ENCODE assay signal across 19 cellular contexts in genomic region chr2:240130393-240131195, GRCh38. TPM values are rescaled to one million over a fixed set of nuclear protein-coding genes. Genes with fewer than 3 reads are reported as not detected.
A peak's percentile ranks its signal among the peaks of the same experiment; 100 is the strongest.
DNase-seq lines count a peak whose midpoint lies in the region; ATAC-seq and TF ChIP-seq lines count a peak whose summit lies in the region.
"Had no signal": no experiment of that assay in that cellular context is flagged by ENCODE, and none has a peak within 500 bp of the region (broad histone marks: within the 10 kb centered on the region; RNA-seq: fewer than 3 reads in every experiment).

No MANE protein-coding gene starts in this region.

- CTCF ChIA-PET in CD4-positive, alpha-beta T cell (lab: Charles Lee): interaction anchor here (0.9 kb wide), 1 partner anchor 13 kb away, joined by 3 read pairs; no protein-coding TSS in a partner anchor

- no peak for TF ChIP-seq CTCF in CD4-positive, alpha-beta T cell (IDR thresholded peaks at IDR 0.05)
- TF ChIP-seq CTCF in endodermal cell (conservative IDR thresholded peaks at IDR 0.05) (no peak), spleen (IDR thresholded peaks at IDR 0.05 in 8 of 11, conservative IDR thresholded peaks at IDR 0.05 in 3 of 11) (no peak)

- no peaks in the 10 kb centered on the region for H3K27me3 Mint-ChIP-seq in activated T-cell treated with anti-CD3 and anti-CD28 coated beads, Interleukin-2, amount 50 U/mL, for 4 hours (ENCODE audit: low read depth)
- H3K27me3 Mint-ChIP-seq in CD4-positive, alpha-beta T cell: no peaks in the 10 kb centered on the region
- H3K27me3 Mint-ChIP-seq in endodermal cell (ENCODE audit: insufficient read depth): no peaks in the 10 kb centered on the region

- no peak overlapping the region for H3K27ac ChIP-seq in CD4-positive, alpha-beta T cell (ENCODE audit: low read depth, low read length)
- no peak overlapping the region for H3K27ac ChIP-seq in endodermal cell (ENCODE audit: low read depth, low read length)
- H3K27ac ChIP-seq in spleen: no peak overlapping the region
- H3K27ac ChIP-seq: A549 had no signal

- WGBS in endodermal cell (ENCODE audit: insufficient coverage in 1 of 2, insufficient read length in 1 of 2), 2 experiments: 93 to 97% methylated on average over 19 to 23 of the region's 23 CpGs
- 89 to 95% (median 93%) methylated on average over 20 to 23 of the region's 23 CpGs for WGBS in spleen, 5 donors

- no peak overlapping the region for H3K4me3 Mint-ChIP-seq in activated T-cell treated with anti-CD3 and anti-CD28 coated beads, Interleukin-2, amount 50 U/mL, for 4 hours
- H3K4me3 Mint-ChIP-seq in CD4-positive, alpha-beta T cell: peak overlapping the region; percentile 48
- H3K4me3 Mint-ChIP-seq in endodermal cell: no peak overlapping the region
- H3K4me3 Mint-ChIP-seq: CD14-positive monocyte had no signal

- H3K4me1 Mint-ChIP-seq in activated T-cell treated with anti-CD3 and anti-CD28 coated beads, Interleukin-2, amount 50 U/mL, for 4 hours (ENCODE audit: low read depth): peaks cover 21% of the 10 kb centered on the region
- H3K4me1 Mint-ChIP-seq in CD4-positive, alpha-beta T cell (ENCODE audit: low read depth): peaks cover 17% of the 10 kb centered on the region
- H3K4me1 Mint-ChIP-seq in endodermal cell: peaks cover 16% of the 10 kb centered on the region

- no peak overlapping the region for H3K27ac Mint-ChIP-seq in CD4-positive, alpha-beta T cell
- H3K27ac Mint-ChIP-seq in endodermal cell: no peak overlapping the region

- no peak for TF ChIP-seq POLR2A in spleen (IDR thresholded peaks at IDR 0.05)

- no peaks in the 10 kb centered on the region for H3K9me3 Mint-ChIP-seq in activated T-cell treated with anti-CD3 and anti-CD28 coated beads, Interleukin-2, amount 50 U/mL, for 4 hours
- H3K9me3 Mint-ChIP-seq in CD4-positive, alpha-beta T cell: no peaks in the 10 kb centered on the region
- H3K9me3 Mint-ChIP-seq in endodermal cell: no peaks in the 10 kb centered on the region

- no peak for ATAC-seq in activated T-cell treated with anti-CD3 and anti-CD28 coated beads, Interleukin-2, amount 50 U/mL, for 4 hours
- no peak for ATAC-seq in CD4-positive, alpha-beta T cell (ENCODE audit: poor library complexity)
- ATAC-seq in HG02852 (IDR thresholded peaks at IDR 0.05; ENCODE audit: unreplicated experiment) (no peak), HG02840 (IDR thresholded peaks at IDR 0.05; ENCODE audit: low FRiP score, unreplicated experiment) (no peak)
- ATAC-seq: A549, Panc1 had no signal

- POLR2A ChIA-PET in CD4-positive, alpha-beta T cell (lab: Charles Lee): no interaction called here

- H3K9ac ChIP-seq in endodermal cell (ENCODE audit: extremely low read depth, low read length, poor library complexity, severe bottlenecking): no peak overlapping the region

- H3K4me1 ChIP-seq in endodermal cell (ENCODE audit: control insufficient read depth, insufficient read depth, low read length) (no peaks in the 10 kb centered on the region), spleen (peaks cover 10 to 22% (median 14%) of the 10 kb centered on the region in 6 donors)
- H3K4me1 ChIP-seq: Caco-2, HAP-1 had no signal

- H3K36me3 Mint-ChIP-seq in activated T-cell treated with anti-CD3 and anti-CD28 coated beads, Interleukin-2, amount 50 U/mL, for 4 hours (ENCODE audit: insufficient read depth): peaks cover 49% of the 10 kb centered on the region
- peaks cover 87% of the 10 kb centered on the region for H3K36me3 Mint-ChIP-seq in CD4-positive, alpha-beta T cell (ENCODE audit: low read depth)
- peaks cover 69% of the 10 kb centered on the region for H3K36me3 Mint-ChIP-seq in endodermal cell (ENCODE audit: low read depth)

- H3K4me3 ChIP-seq in endodermal cell (ENCODE audit: low read length): no peak overlapping the region
- H3K4me3 ChIP-seq in spleen: no peak overlapping the region
- H3K4me3 ChIP-seq: A549, HAP-1 had no signal

- intact Hi-C loops in CD4-positive, alpha-beta T cell (cut with DNase I, micrococcal nuclease): loop anchor here in 1 of 2 experiments (10.0 kb wide), 2 partner anchors 434 to 1706 kb away; partner anchors contain the start of genes ASB1, DUSP28 and RNPEPL1
- intact Hi-C loops in spleen (cut with DNase I; ENCODE audit: low total_unique reads): no loop called here

- H3K36me3 ChIP-seq in endodermal cell (ENCODE audit: control insufficient read depth, insufficient read depth, low read length) (peaks cover 68% of the 10 kb centered on the region), spleen (peaks cover 0 to 87% (median 65%) of the 10 kb centered on the region in 6 donors)

- no peaks in the 10 kb centered on the region for H3K9me3 ChIP-seq in CD4-positive, alpha-beta T cell (ENCODE audit: control insufficient read depth, low read length)
- H3K9me3 ChIP-seq in endodermal cell (ENCODE audit: control insufficient read depth, low read length): no peaks in the 10 kb centered on the region
- no peaks in the 10 kb centered on the region for H3K9me3 ChIP-seq in spleen
- H3K9me3 ChIP-seq: A549, Caco-2, HAP-1 had no signal

- no peaks in the 10 kb centered on the region for H3K27me3 ChIP-seq in CD4-positive, alpha-beta T cell (ENCODE audit: control insufficient read depth, insufficient read depth, low read length)
- H3K27me3 ChIP-seq in endodermal cell (ENCODE audit: control insufficient read depth, insufficient read depth, low read length, poor library complexity, severe bottlenecking) (no peaks in the 10 kb centered on the region), spleen (replicated peaks in 1 of 7) (no peaks in the 10 kb centered on the region)

- DNase-seq in activated T-cell treated with anti-CD3 and anti-CD28 coated beads, Interleukin-2, amount 50 U/mL, for 4 hours: peak; percentile 2
- no peak for DNase-seq in activated T-cell treated with anti-CD3 and anti-CD28 coated beads for 4 hours
- DNase-seq in CD4-positive, alpha-beta T cell: no peak
- DNase-seq in endodermal cell: peak; percentile 29
- peak; percentile 62 for DNase-seq in spleen
- DNase-seq: Caco-2, DMS53, NCI-H1417 treated with DMSO at 0.1 percent for 48 hours, NCI-H2029, NCI-H2171 treated with DMSO at 0.1 percent for 48 hours, NCI-H774 had no signal

RNA-seq across cellular contexts. Expression of gene COPS9, which starts 5.5 kb away (rescaled TPM):
- 100 to 1,000 TPM; 171 to 191 (median 172) TPM for total RNA-seq in activated T-cell treated with anti-CD3 and anti-CD28 coated beads, Interleukin-2, amount 50 U/mL, for 4 hours
- 10 to 100 TPM; 46.7 to 48.5 TPM for total RNA-seq in CD4-positive, alpha-beta T cell
- total RNA-seq in endodermal cell: 100 to 1,000 TPM; 151 to 161 TPM
- 175 TPM for polyA plus RNA-seq in endodermal cell (2013, experiment 1 of 2)
- polyA plus RNA-seq in endodermal cell (2013, experiment 2 of 2): 183 TPM
- total RNA-seq in spleen: 100 to 1,000 TPM in 2 of 7 donors, 10 to 100 TPM in 5; 74.7 to 154 (median 85.7) TPM
- polyA plus RNA-seq in spleen: 100 to 1,000 TPM; 273 to 441 (median 321) TPM

RNA-seq across cellular contexts. Expression of gene OTOS, which starts 9.9 kb away (rescaled TPM):
- total RNA-seq in activated T-cell treated with anti-CD3 and anti-CD28 coated beads, Interleukin-2, amount 50 U/mL, for 4 hours: not detected
- total RNA-seq in CD4-positive, alpha-beta T cell: not detected
- not detected for total RNA-seq in endodermal cell
- not detected for polyA plus RNA-seq in endodermal cell (2013, experiment 1 of 2)
- polyA plus RNA-seq in endodermal cell (2013, experiment 2 of 2): not detected
- not detected for total RNA-seq in spleen
- not detected for polyA plus RNA-seq in spleen
- total RNA-seq: Caco-2, HT1080, NCI-H460 had no signal
- polyA plus RNA-seq: A549, CD14-positive monocyte had no signal

Comparison
In these comparisons a context has a peak if more than half of its experiments do, and no peak if none do; other contexts are left out.
1. DNase-seq: peak in activated T-cell treated with anti-CD3 and anti-CD28 coated beads, Interleukin-2, amount 50 U/mL, for 4 hours (single experiment), endodermal cell (single experiment) and spleen (single experiment); none in activated T-cell treated with anti-CD3 and anti-CD28 coated beads for 4 hours (single experiment) and CD4-positive, alpha-beta T cell (0 of 10).